Comparison of ENCODE assay signal across 8 cellular contexts in genomic region chr10:75210193-75211006, GRCh38. TPM values are rescaled to one million over a fixed set of nuclear protein-coding genes. Genes with fewer than 3 reads are reported as not detected.
A peak's percentile ranks its signal among the peaks of the same experiment; 100 is the strongest.
DNase-seq lines count a peak whose midpoint lies in the region; ATAC-seq and TF ChIP-seq lines count a peak whose summit lies in the region.

Gene VDAC2 (plus strand): TSS chr10:75210796. CDS start chr10:75211159, 363 bp downstream.

- DNase-seq in GM12864 (ENCODE audit: low read depth) (peak; percentile 66), NCI-H1048 (lab: John Stamatoyannopoulos, UW) (peak; percentile 85), SW480 (ENCODE audit: low spot score) (peak; percentile 83), cardiac septum (ENCODE audit: low spot score) (peak; percentile 96), posterior vena cava (ENCODE audit: low spot score) (peak; percentile 98), upper lobe of left lung (peak; percentile 88 to 99)
- peak; percentile 96 for DNase-seq in activated naive CD8-positive, alpha-beta T cell treated with anti-CD3 and anti-CD28 coated beads, Interleukin-2, amount 50 U/mL, for 24 hours

- H3K4me3 ChIP-seq in GM12864 (ENCODE audit: low read depth, low read length), result peak within 1 kb of the TSS; percentile 99
- peak within 1 kb of the TSS; percentile 63 to 99 (median 94) for H3K4me3 ChIP-seq in upper lobe of left lung

- ATAC-seq in HG02588 (IDR thresholded peaks at IDR 0.05; ENCODE audit: unreplicated experiment) (peak; percentile 85), upper lobe of left lung (ENCODE audit: low FRiP score in 2 of 2) (peak; percentile 98)
- peak; percentile 82 for ATAC-seq in activated naive CD8-positive, alpha-beta T cell treated with anti-CD3 and anti-CD28 coated beads, Interleukin-2, amount 50 U/mL, for 24 hours

- TF ChIP-seq POLR2A in upper lobe of left lung (IDR thresholded peaks at IDR 0.05), result peak; percentile 74 to 96 (median 88)

- peak within 1 kb of the TSS; percentile 91 for H3K4me3 Mint-ChIP-seq in activated naive CD8-positive, alpha-beta T cell treated with anti-CD3 and anti-CD28 coated beads, Interleukin-2, amount 50 U/mL, for 24 hours

- no peaks in the 10 kb centered on the region for H3K9me3 Mint-ChIP-seq in activated naive CD8-positive, alpha-beta T cell treated with anti-CD3 and anti-CD28 coated beads, Interleukin-2, amount 50 U/mL, for 24 hours

- no peaks in the 10 kb centered on the region for H3K9me3 ChIP-seq in upper lobe of left lung

- peak within 1 kb of the TSS; percentile 98 to 100 (median 98) for H3K27ac ChIP-seq in upper lobe of left lung

- peaks cover 17 to 39% (median 22%) of the 10 kb centered on the region in 4 donors for H3K4me1 ChIP-seq in upper lobe of left lung

- H3K4me1 Mint-ChIP-seq in activated naive CD8-positive, alpha-beta T cell treated with anti-CD3 and anti-CD28 coated beads, Interleukin-2, amount 50 U/mL, for 24 hours, result peaks cover 61% of the 10 kb centered on the region

- H3K27ac Mint-ChIP-seq in activated naive CD8-positive, alpha-beta T cell treated with anti-CD3 and anti-CD28 coated beads, Interleukin-2, amount 50 U/mL, for 24 hours, result peak within 1 kb of the TSS; percentile 100

- peaks cover 30% of the 10 kb centered on the region for H3K36me3 Mint-ChIP-seq in activated naive CD8-positive, alpha-beta T cell treated with anti-CD3 and anti-CD28 coated beads, Interleukin-2, amount 50 U/mL, for 24 hours (ENCODE audit: low read depth)

- intact Hi-C loops in cardiac septum (cut with DNase I), result loop anchor here (1.0 kb wide), 1 partner anchor 98 kb away; no protein-coding TSS in a partner anchor
- intact Hi-C loops in posterior vena cava (cut with DNase I), result no loop called here

- WGBS in upper lobe of left lung, 2 donors, result 0% methylated on average over 34 to 36 of the region's 84 CpGs

- peak in 1 of 4 donors; percentile 1 for TF ChIP-seq EP300 in upper lobe of left lung (IDR thresholded peaks at IDR 0.05)

- TF ChIP-seq CTCF in GM12864 (IDR thresholded peaks at IDR 0.05; ENCODE audit: low read depth, low read length, missing control alignments) (no peak), upper lobe of left lung (IDR thresholded peaks at IDR 0.05) (peak in 2 of 6 experiments; percentile 37 to 53)

- no peaks in the 10 kb centered on the region for H3K27me3 ChIP-seq in upper lobe of left lung

- no peaks in the 10 kb centered on the region for H3K27me3 Mint-ChIP-seq in activated naive CD8-positive, alpha-beta T cell treated with anti-CD3 and anti-CD28 coated beads, Interleukin-2, amount 50 U/mL, for 24 hours

- peaks cover 10 to 32% (median 27%) of the 10 kb centered on the region in 4 donors for H3K36me3 ChIP-seq in upper lobe of left lung

RNA-seq across cellular contexts. Expression of gene VDAC2, which starts in this region (rescaled TPM):
- total RNA-seq in cardiac septum, result 388 TPM
- total RNA-seq in posterior vena cava, result 100 to 1,000 TPM; 115 to 146 TPM
- total RNA-seq in upper lobe of left lung, result 100 to 1,000 TPM in 3 of 6 donors, 10 to 100 TPM in 3; 54.5 to 137 (median 98.8) TPM

Comparison
In these comparisons a context has a peak if more than half of its experiments do, and no peak if none do; other contexts are left out.
1. Peak in every context shown above with its lines: DNase-seq, ATAC-seq, H3K4me3 ChIP-seq and H3K27ac ChIP-seq.